1 cellular context compared by ENCODE assay signal in the genomic region with DNA sequence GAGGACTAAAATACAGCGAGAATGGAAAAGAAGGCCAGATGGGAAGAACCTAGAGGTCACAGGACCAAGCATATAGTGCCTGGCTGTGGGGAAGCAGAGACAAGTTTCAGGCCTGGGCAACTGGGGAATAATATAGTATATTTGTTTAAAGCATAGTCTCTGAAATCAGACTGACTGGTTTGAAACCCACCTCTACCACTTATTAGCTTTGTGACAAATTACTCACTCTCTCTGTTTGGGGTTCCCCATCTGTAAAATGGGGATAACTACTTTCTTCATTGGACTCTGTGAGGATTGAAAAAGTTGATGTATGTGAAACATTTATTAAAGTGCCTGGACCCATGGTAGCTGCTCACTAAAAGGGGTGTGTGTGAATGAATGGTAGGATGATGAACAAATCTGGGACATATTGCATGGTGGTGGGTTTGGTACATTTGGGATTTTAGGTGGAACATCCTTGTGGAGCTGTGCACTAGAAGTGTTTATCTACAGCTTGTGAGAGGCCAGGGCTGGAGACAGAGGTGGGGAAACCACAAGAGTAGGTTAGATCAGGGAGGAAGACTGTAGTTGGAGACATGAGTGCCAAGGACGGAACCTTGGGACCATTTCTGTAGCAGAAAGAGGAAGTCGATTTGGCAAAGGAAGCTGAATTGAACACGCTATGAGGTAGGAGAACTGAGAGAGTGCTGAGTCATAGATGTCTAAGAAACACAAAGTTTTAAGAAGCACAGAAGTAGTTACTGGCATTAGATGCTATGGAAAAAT.
TF ChIP-seq lines count a peak whose summit lies in the region.

No MANE protein-coding gene starts in this region.

TF ChIP-seq in HEK293T, 16 proteins besides CTCF, POLR2A, EP300 and RAD21:
- TF ChIP-seq SUZ12 (IDR thresholded peaks at IDR 0.05), result no peak
